9 cellular contexts compared by ENCODE assay signal in genomic region chr1:145782166-145783099, GRCh38. TPM values are rescaled to one million over a fixed set of nuclear protein-coding genes. Genes with fewer than 3 reads are reported as not detected.
DNase-seq lines count a peak whose midpoint lies in the region; ATAC-seq and TF ChIP-seq lines count a peak whose summit lies in the region.
"Had no signal": no experiment of that assay in that cellular context is flagged by ENCODE, and none has a peak within 500 bp of the region (broad histone marks: within the 10 kb centered on the region; RNA-seq: fewer than 3 reads in every experiment).

No MANE protein-coding gene starts in this region.

- DNase-seq in HFFc6, result peak; percentile 83
- peak; percentile 80 for DNase-seq in glomerular visceral epithelial cell (ENCODE audit: extremely low spot score)
- no peak for DNase-seq in stomach
- no peak for DNase-seq in SK-N-DZ (ENCODE audit: low spot score)
- no peak for DNase-seq in KG1 (lab: John Stamatoyannopoulos, UW)
- DNase-seq in COR-L47 (lab: John Stamatoyannopoulos, UW), result no peak
- DNase-seq: caudate nucleus had no signal

- ATAC-seq in activated T-helper 17 cell treated with anti-CD3 and anti-CD28 coated beads, Interleukin-2, amount 50 U/mL, for 72 hours (replicated peaks), result peak; percentile 68

- H3K4me1 ChIP-seq in stomach, result peaks cover 8 to 58% (median 42%) of the 10 kb centered on the region in 4 donors

- H3K27ac Mint-ChIP-seq in HFFc6, result peak overlapping the region; percentile 78
- H3K27ac Mint-ChIP-seq in activated T-helper 17 cell treated with anti-CD3 and anti-CD28 coated beads, Interleukin-2, amount 50 U/mL, for 72 hours, result peak overlapping the region; percentile 55

- H3K4me3 ChIP-seq in stomach, result peak overlapping the region in 1 of 4 donors; percentile 26

- H3K36me3 ChIP-seq in stomach, result peaks cover 0 to 25% (median 9%) of the 10 kb centered on the region in 4 donors

- peaks cover 2% of the 10 kb centered on the region; the same call in 1 of the 2 replicates for H3K27me3 Mint-ChIP-seq in HFFc6 (ENCODE audit: insufficient read depth)
- H3K27me3 Mint-ChIP-seq in activated T-helper 17 cell treated with anti-CD3 and anti-CD28 coated beads, Interleukin-2, amount 50 U/mL, for 72 hours, result no peaks in the 10 kb centered on the region

- H3K4me3 Mint-ChIP-seq in HFFc6, result peak overlapping the region; percentile 24
- no peak overlapping the region for H3K4me3 Mint-ChIP-seq in activated T-helper 17 cell treated with anti-CD3 and anti-CD28 coated beads, Interleukin-2, amount 50 U/mL, for 72 hours

- peak overlapping the region; percentile 66 to 76 (median 70) for H3K27ac ChIP-seq in stomach
- H3K27ac ChIP-seq: neutrophil had no signal

- no peaks in the 10 kb centered on the region for H3K27me3 ChIP-seq in stomach
- H3K27me3 ChIP-seq: neutrophil had no signal

- peaks cover 79% of the 10 kb centered on the region for H3K4me1 Mint-ChIP-seq in HFFc6 (ENCODE audit: low read depth)
- peaks cover 23% of the 10 kb centered on the region for H3K4me1 Mint-ChIP-seq in activated T-helper 17 cell treated with anti-CD3 and anti-CD28 coated beads, Interleukin-2, amount 50 U/mL, for 72 hours

- intact Hi-C loops in stomach (cut with DNase I; ENCODE audit: low total_unique reads), result no loop called here

- H3K9me3 Mint-ChIP-seq in HFFc6, result no peaks in the 10 kb centered on the region
- H3K9me3 Mint-ChIP-seq in activated T-helper 17 cell treated with anti-CD3 and anti-CD28 coated beads, Interleukin-2, amount 50 U/mL, for 72 hours, result no peaks in the 10 kb centered on the region

- TF ChIP-seq CTCF in HFFc6 (IDR thresholded peaks at IDR 0.05), result no peak
- no peak for TF ChIP-seq CTCF in stomach (IDR thresholded peaks at IDR 0.05)

- 76 to 82% (median 78%) methylated on average over 12 of the region's 12 CpGs for WGBS in stomach, 5 donors

- no peak for TF ChIP-seq POLR2A in stomach (IDR thresholded peaks at IDR 0.05)

- H3K9me3 ChIP-seq in stomach, result no peaks in the 10 kb centered on the region
- H3K9me3 ChIP-seq: neutrophil had no signal

- peaks cover 31% of the 10 kb centered on the region for H3K36me3 Mint-ChIP-seq in HFFc6 (ENCODE audit: low read depth)
- peaks cover 39% of the 10 kb centered on the region for H3K36me3 Mint-ChIP-seq in activated T-helper 17 cell treated with anti-CD3 and anti-CD28 coated beads, Interleukin-2, amount 50 U/mL, for 72 hours (ENCODE audit: low read depth)

- no peak for TF ChIP-seq EP300 in stomach (IDR thresholded peaks at IDR 0.05)

RNA-seq across cellular contexts. Expression of gene RNF115, which starts 41.5 kb away (rescaled TPM):
- 10 to 100 TPM; 14.0 to 23.0 (median 21.2) TPM for total RNA-seq in HFFc6 (2021; fragmentation: NEBNext Ultra II Directional; extraction: Animal tissue kit (Norgen Biotek cat#: 25700))
- 1 to 10 TPM; 7.9 to 9.3 TPM for total RNA-seq in activated T-helper 17 cell treated with anti-CD3 and anti-CD28 coated beads, Interleukin-2, amount 50 U/mL, for 72 hours
- total RNA-seq in stomach, result 10 to 100 TPM in 4 of 5 donors, 1 to 10 TPM in 1; 7.0 to 44.1 (median 19.3) TPM
- polyA plus RNA-seq in stomach, result 1 to 10 TPM; 4.8 to 5.1 (median 4.9) TPM
- 11.5 and 11.7 TPM in 2 replicates for polyA plus RNA-seq in SK-N-DZ (2014; cell fraction: cytosol; rRNA removed)
- 15.8 and 17.8 TPM in 2 replicates for polyA plus RNA-seq in SK-N-DZ (2014; cell fraction: nucleus; rRNA removed)

RNA-seq across cellular contexts. Expression of gene POLR3C, which starts 41.6 kb away (rescaled TPM):
- 10 to 100 TPM; 31.4 to 39.1 (median 35.1) TPM for total RNA-seq in HFFc6 (2021; fragmentation: NEBNext Ultra II Directional; extraction: Animal tissue kit (Norgen Biotek cat#: 25700))
- total RNA-seq in activated T-helper 17 cell treated with anti-CD3 and anti-CD28 coated beads, Interleukin-2, amount 50 U/mL, for 72 hours, result 10 to 100 TPM; 20.4 to 22.2 TPM
- 10 to 100 TPM in 4 of 5 donors, 1 to 10 TPM in 1; 5.3 to 34.4 (median 20.9) TPM for total RNA-seq in stomach
- 10 to 100 TPM; 13.8 to 24.6 (median 15.4) TPM for polyA plus RNA-seq in stomach
- 47.7 and 57.1 TPM in 2 replicates for polyA plus RNA-seq in SK-N-DZ (2014; cell fraction: cytosol; rRNA removed)
- polyA plus RNA-seq in SK-N-DZ (2014; cell fraction: nucleus; rRNA removed), result 46.9 and 59.0 TPM in 2 replicates

Comparison
In these comparisons a context has a peak if more than half of its experiments do, and no peak if none do; other contexts are left out.
1. DNase-seq: peak in HFFc6 (single experiment) and glomerular visceral epithelial cell (single experiment); none in stomach (single experiment), SK-N-DZ (single experiment), KG1 (single experiment) and COR-L47 (single experiment).